ENCODE assay signal across 26 cellular contexts in the genomic region with DNA sequence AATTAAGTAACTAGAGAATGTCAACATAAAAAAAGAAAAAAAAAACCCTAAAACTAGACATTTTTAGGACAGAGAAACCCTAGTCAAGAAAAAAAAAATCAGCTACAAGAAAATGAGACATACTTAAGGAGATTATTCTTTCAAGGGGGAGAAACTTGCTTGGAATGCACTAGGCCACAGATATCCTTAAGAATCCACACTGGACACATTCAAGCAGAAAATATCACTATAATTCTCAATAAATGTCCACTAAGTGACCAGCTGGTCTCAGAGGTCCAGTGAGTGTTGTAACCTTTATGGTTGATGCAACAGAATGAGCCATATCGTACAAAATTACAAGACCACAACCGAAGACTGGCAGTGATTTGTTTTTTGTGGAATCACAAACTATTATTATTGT. TPM values are rescaled to one million over a fixed set of nuclear protein-coding genes. Genes with fewer than 3 reads are reported as not detected.
"Had no signal": no experiment of that assay in that cellular context is flagged by ENCODE, and none has a peak within 500 bp of the region (broad histone marks: within the 10 kb centered on the region; RNA-seq: fewer than 3 reads in every experiment).

No MANE protein-coding gene starts in this region.

- H3K27ac ChIP-seq: gastrocnemius medialis, ovary, prostate gland, right atrium auricular region, thyroid gland, upper lobe of right lung had no signal

- H3K9me3 ChIP-seq: gastrocnemius medialis, ovary, prostate gland, right atrium auricular region, thyroid gland, upper lobe of right lung had no signal

- H3K4me3 ChIP-seq: gastrocnemius medialis, ovary, prostate gland, right atrium auricular region, thyroid gland, upper lobe of right lung had no signal

- DNase-seq: activated CD4-positive, alpha-beta T cell treated with anti-CD3 and anti-CD28 coated beads, Interleukin-2, amount 50 U/mL, for 4 hours; activated CD8-positive, alpha-beta memory T cell treated with anti-CD3 and anti-CD28 coated beads for 24 hours; activated CD8-positive, alpha-beta memory T cell treated with anti-CD3 and anti-CD28 coated beads, Interleukin-2, amount 50 U/mL, for 4 hours; activated T-cell treated with anti-CD3 and anti-CD28 coated beads, Interleukin-2, amount 50 U/mL, for 24 hours; amygdala; dermis blood vessel endothelial cell; effector memory CD4-positive, alpha-beta T cell; gastrocnemius medialis; head of caudate nucleus; hypothalamus; islet precursor cell; left cardiac atrium; midbrain; natural killer cell; ovary; stimulated activated CD4-positive, alpha-beta T cell treated with anti-CD3 and anti-CD28 coated beads, Interleukin-4, amount 100 ng/mL, for 4 hours; stimulated activated naive CD8-positive, alpha-beta T cell treated with anti-CD3 and anti-CD28 coated beads, Interleukin-15, Interleukin-2, amounts not matched to agents 100 U/mL and 50 U/mL, for 24 hours; substantia nigra; T-helper 1 cell; thyroid gland; upper lobe of right lung had no signal

- H3K36me3 ChIP-seq: gastrocnemius medialis, ovary, prostate gland, right atrium auricular region, thyroid gland, upper lobe of right lung had no signal

- H3K4me1 ChIP-seq: gastrocnemius medialis, prostate gland, right atrium auricular region, thyroid gland, upper lobe of right lung had no signal

- ATAC-seq: activated T-helper 17 cell treated with anti-CD3 and anti-CD28 coated beads, Interleukin-2, amount 50 U/mL, for 72 hours; left cardiac atrium; natural killer cell; stimulated activated naive CD8-positive, alpha-beta T cell treated with anti-CD3 and anti-CD28 coated beads, Interleukin-15, Interleukin-2, amounts not matched to agents 100 U/mL and 50 U/mL, for 24 hours; upper lobe of right lung had no signal

- H3K27me3 ChIP-seq: gastrocnemius medialis, ovary, right atrium auricular region, thyroid gland, upper lobe of right lung had no signal

RNA-seq across cellular contexts. Expression of a gene that starts 15.6 kb away (rescaled TPM):
- total RNA-seq: activated T-helper 17 cell treated with anti-CD3 and anti-CD28 coated beads, Interleukin-2, amount 50 U/mL, for 72 hours; cardiac septum; dermis blood vessel endothelial cell; gastrocnemius medialis; left cardiac atrium; liver; natural killer cell; ovary; prostate gland; right atrium auricular region; thyroid gland; upper lobe of right lung had no signal

RNA-seq across cellular contexts. Expression of a gene that starts 49.0 kb away (rescaled TPM):
- total RNA-seq: activated T-helper 17 cell treated with anti-CD3 and anti-CD28 coated beads, Interleukin-2, amount 50 U/mL, for 72 hours; cardiac septum; dermis blood vessel endothelial cell; gastrocnemius medialis; left cardiac atrium; liver; natural killer cell; prostate gland; right atrium auricular region; thyroid gland; upper lobe of right lung had no signal
